ENCODE assay signal across 9 cellular contexts in the genomic region with DNA sequence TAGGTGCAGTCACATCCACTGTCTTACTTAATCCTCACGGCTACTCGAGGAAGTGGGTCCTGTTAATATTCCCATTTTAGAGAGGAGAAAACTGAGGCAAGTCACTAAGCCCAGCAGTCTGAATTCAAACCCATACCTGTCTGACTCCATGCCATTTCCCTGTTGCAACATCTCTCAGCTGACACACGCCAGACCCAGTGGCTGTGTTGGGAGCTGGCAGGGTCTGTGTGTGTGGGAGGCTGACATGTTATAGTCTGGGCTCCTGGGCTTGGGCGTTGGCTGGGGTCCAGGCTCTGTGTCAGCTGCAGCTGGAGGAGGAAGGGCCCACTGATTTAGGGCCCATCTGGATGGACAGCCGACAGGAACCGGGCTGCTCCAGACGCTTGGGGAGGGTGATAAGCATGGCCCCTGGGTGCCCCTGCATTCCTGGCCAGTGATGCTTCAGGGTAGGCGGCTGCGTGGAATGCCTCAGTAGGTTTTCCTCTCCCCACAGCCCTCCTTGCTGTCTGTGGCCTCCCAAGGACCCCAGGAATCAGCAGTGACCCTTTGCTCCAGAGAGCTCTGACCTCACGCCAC.
DNase-seq lines count a peak whose midpoint lies in the region; FAIRE-seq and TF ChIP-seq lines count a peak whose summit lies in the region.
"Had no signal": no experiment of that assay in that cellular context is flagged by ENCODE, and none has a peak within 500 bp of the region (broad histone marks: within the 10 kb centered on the region; RNA-seq: fewer than 3 reads in every experiment).

No MANE protein-coding gene starts in this region.

- H3K36me3 ChIP-seq in colonic mucosa, result no peaks in the 10 kb centered on the region
- H3K36me3 ChIP-seq in Peyer's patch, result no peaks in the 10 kb centered on the region

- no peak for TF ChIP-seq CTCF in RWPE1 (conservative IDR thresholded peaks at IDR 0.05; ENCODE audit: low read depth)
- no peak for TF ChIP-seq CTCF in fibroblast of villous mesenchyme (IDR thresholded peaks at IDR 0.05; ENCODE audit: insufficient read depth, low read depth, low read length)
- no peak for TF ChIP-seq CTCF in osteocyte (IDR thresholded peaks at IDR 0.05)
- TF ChIP-seq CTCF in colonic mucosa (IDR thresholded peaks at IDR 0.05), result no peak
- no peak for TF ChIP-seq CTCF in Peyer's patch (IDR thresholded peaks at IDR 0.05)
- no peak for TF ChIP-seq CTCF in D721Med (IDR thresholded peaks at IDR 0.05; ENCODE audit: insufficient read depth, missing control alignments)

- CTCF ChIA-PET in RWPE1 (lab: Yijun Ruan, JAX), result no interaction called here

- H3K9me3 ChIP-seq in colonic mucosa (no peaks in the 10 kb centered on the region), Peyer's patch (no peaks in the 10 kb centered on the region)

- no peak for FAIRE-seq in D721Med (lab: Jason Lieb, UNC)

- no peaks in the 10 kb centered on the region for H3K27me3 ChIP-seq in colonic mucosa
- H3K27me3 ChIP-seq in Peyer's patch, result no peaks in the 10 kb centered on the region

- H3K36me3 Mint-ChIP-seq in osteocyte (ENCODE audit: unreplicated experiment), result peaks cover 3% of the 10 kb centered on the region

- no peak for TF ChIP-seq POLR2A in Peyer's patch (IDR thresholded peaks at IDR 0.05)

- H3K4me3 ChIP-seq in fibroblast of villous mesenchyme (ENCODE audit: low read depth, low read length) (no peak overlapping the region), colonic mucosa (no peak overlapping the region), Peyer's patch (no peak overlapping the region)

- H3K4me1 ChIP-seq in colonic mucosa (no peaks in the 10 kb centered on the region), Peyer's patch (peaks cover 0 to 5% (median 0%) of the 10 kb centered on the region in 4 donors)

- no peaks in the 10 kb centered on the region for H3K9me3 Mint-ChIP-seq in osteocyte (ENCODE audit: unreplicated experiment)

- intact Hi-C loops in colonic mucosa (cut with DNase I), result no loop called here

- H3K4me1 Mint-ChIP-seq in osteocyte (ENCODE audit: unreplicated experiment), result peaks cover 73% of the 10 kb centered on the region

- POLR2A ChIA-PET in RWPE1 (lab: Yijun Ruan, JAX; ENCODE audit: low non-redundant PET), result no interaction called here

- DNase-seq in DMS 273 treated with DMSO at 0.1 percent for 48 hours (lab: John Stamatoyannopoulos, UW), result peak; percentile 70
- peak; percentile 74 for DNase-seq in RWPE1 (ENCODE audit: low spot score)
- DNase-seq in fibroblast of villous mesenchyme (ENCODE audit: low read depth), result peak; percentile 98
- DNase-seq in osteocyte (ENCODE audit: extremely low spot score, unreplicated experiment), result peak; percentile 94
- no peak for DNase-seq in amygdala (lab: John Stamatoyannopoulos, UW)
- no peak for DNase-seq in colonic mucosa
- no peak for DNase-seq in Peyer's patch
- no peak for DNase-seq in D721Med (ENCODE audit: insufficient read length, low spot score)
- DNase-seq: NCI-H526 treated with DMSO at 0.1 percent for 48 hours had no signal

- H3K27me3 Mint-ChIP-seq in osteocyte (ENCODE audit: unreplicated experiment), result no peaks in the 10 kb centered on the region

- H3K4me3 Mint-ChIP-seq in osteocyte (ENCODE audit: unreplicated experiment), result no peak overlapping the region

- H3K27ac Mint-ChIP-seq in osteocyte (ENCODE audit: unreplicated experiment), result peak overlapping the region; percentile 88

- H3K9ac ChIP-seq in colonic mucosa (ENCODE audit: low read depth in 2 of 2, low read length in 2 of 2), result no peak overlapping the region

- H3K27ac ChIP-seq in RWPE1, result peak overlapping the region; percentile 70
- H3K27ac ChIP-seq in colonic mucosa, result no peak overlapping the region
- no peak overlapping the region for H3K27ac ChIP-seq in Peyer's patch

Comparison
In these comparisons a context has a peak if more than half of its experiments do, and no peak if none do; other contexts are left out.
1. DNase-seq: peak in DMS 273 treated with DMSO at 0.1 percent for 48 hours (single experiment), RWPE1 (single experiment), fibroblast of villous mesenchyme (single experiment) and osteocyte (single experiment); none in amygdala (0 of 56), colonic mucosa (single experiment), Peyer's patch (0 of 3) and D721Med (single experiment).